ENCODE assay signal across 17 cellular contexts in genomic region chr13:91368101-91368500, GRCh38. TPM values are rescaled to one million over a fixed set of nuclear protein-coding genes. Genes with fewer than 3 reads are reported as not detected.
"Had no signal": no experiment of that assay in that cellular context is flagged by ENCODE, and none has a peak within 500 bp of the region (broad histone marks: within the 10 kb centered on the region; RNA-seq: fewer than 3 reads in every experiment).

No MANE protein-coding gene starts in this region.

- H3K4me1 Mint-ChIP-seq: central memory CD8-positive, alpha-beta T cell; naive thymus-derived CD8-positive, alpha-beta T cell had no signal

- H3K36me3 ChIP-seq: gastrocnemius medialis, heart right ventricle, left lung, neutrophil, thyroid gland, uterus had no signal

- H3K27me3 ChIP-seq: gastrocnemius medialis, heart right ventricle, left lung, neutrophil, thyroid gland, uterus had no signal

- H3K27me3 Mint-ChIP-seq: brain had no signal

- H3K36me3 Mint-ChIP-seq: brain; naive thymus-derived CD8-positive, alpha-beta T cell had no signal

- FAIRE-seq: keratinocyte had no signal

- H3K27ac ChIP-seq: epithelial cell of prostate, gastrocnemius medialis, heart right ventricle, left lung, neutrophil, thyroid gland, uterus had no signal

- H3K9me3 ChIP-seq: gastrocnemius medialis, heart right ventricle, left lung, mucosa of descending colon, neutrophil, thyroid gland, uterus had no signal

- H3K27ac Mint-ChIP-seq: brain; naive thymus-derived CD8-positive, alpha-beta T cell had no signal

- H3K9me3 Mint-ChIP-seq: central memory CD8-positive, alpha-beta T cell; naive thymus-derived CD8-positive, alpha-beta T cell had no signal

- H3K4me3 Mint-ChIP-seq: brain; central memory CD8-positive, alpha-beta T cell; naive thymus-derived CD8-positive, alpha-beta T cell had no signal

- H3K4me1 ChIP-seq: gastrocnemius medialis, heart right ventricle, left lung, thyroid gland, uterus had no signal

- ATAC-seq: gastrocnemius medialis; heart right ventricle; left lung; mucosa of descending colon; naive thymus-derived CD8-positive, alpha-beta T cell had no signal

- DNase-seq: activated CD4-positive, alpha-beta T cell treated with anti-CD3 and anti-CD28 coated beads for 1 hour; activated CD8-positive, alpha-beta memory T cell treated with anti-CD3 and anti-CD28 coated beads for 24 hours; amygdala; effector memory CD4-positive, alpha-beta T cell; gastrocnemius medialis; heart right ventricle; left lung; mucosa of descending colon; naive thymus-derived CD8-positive, alpha-beta T cell; stimulated activated CD4-positive, alpha-beta T cell treated with anti-CD3 and anti-CD28 coated beads, Interleukin-4, amount 100 ng/mL, for 4 hours; thyroid gland; uterus had no signal

- H3K4me3 ChIP-seq: gastrocnemius medialis, heart right ventricle, left lung, mucosa of descending colon, thyroid gland, uterus had no signal

RNA-seq across cellular contexts. Expression of gene GPC5, which starts 30.3 kb away (rescaled TPM):
- total RNA-seq: gastrocnemius medialis; naive thymus-derived CD8-positive, alpha-beta T cell had no signal
- polyA plus RNA-seq: naive thymus-derived CD8-positive, alpha-beta T cell had no signal
